Comparison of ENCODE assay signal across 8 cellular contexts in the genomic region with DNA sequence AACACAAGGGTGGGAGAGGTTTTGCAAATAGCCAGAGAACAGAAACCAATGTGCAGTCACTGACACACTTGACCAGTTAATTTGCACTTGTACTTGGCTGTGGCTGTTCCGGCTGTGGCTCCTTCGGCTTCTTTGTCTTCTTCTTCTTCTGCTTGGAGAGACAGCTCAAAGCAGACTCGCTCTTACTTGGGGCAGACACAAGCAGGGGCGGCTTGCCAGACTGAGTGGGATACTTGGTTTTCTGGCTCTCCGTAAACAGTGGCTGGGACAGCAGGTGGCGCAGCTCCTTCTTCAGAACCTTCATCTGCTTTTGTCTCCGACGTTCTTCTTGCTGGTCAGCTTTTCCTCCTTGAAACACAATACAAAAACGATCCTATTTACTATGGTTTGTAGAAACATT. TPM values are rescaled to one million over a fixed set of nuclear protein-coding genes. Genes with fewer than 3 reads are reported as not detected.
DNase-seq lines count a peak whose midpoint lies in the region; ATAC-seq, FAIRE-seq and TF ChIP-seq lines count a peak whose summit lies in the region.

No MANE protein-coding gene starts in this region.

- in situ Hi-C loops in K562 (cut with MboI): no loop called here

- TF ChIP-seq POLR2A in K562 (conservative IDR thresholded peaks at IDR 0.05) (no peak), GM18505 (IDR thresholded peaks at IDR 0.05; ENCODE audit: borderline replicate concordance, extremely low read depth, insufficient read depth, insufficient read length) (no peak)

- H3K36me3 Mint-ChIP-seq in activated naive CD4-positive, alpha-beta T cell treated with anti-CD3 and anti-CD28 coated beads, Interleukin-2, amount 50 U/mL, for 24 hours: peaks cover 26% of the 10 kb centered on the region
- peaks cover 50% of the 10 kb centered on the region for H3K36me3 Mint-ChIP-seq in type B pancreatic cell

- no peak for DNase-seq in activated naive CD4-positive, alpha-beta T cell (lab: John Stamatoyannopoulos, UW)
- DNase-seq in K562 (ENCODE audit: extremely low read depth in 1 of 4, low spot score in 3 of 4) (peak in 1 of 4 experiments; percentile 12), kidney glomerular epithelial cell (lab: John Stamatoyannopoulos, UW) (peak; percentile 12), type B pancreatic cell (ENCODE audit: extremely low spot score, unreplicated experiment) (peak; percentile 34), NCI-H1436 treated with DMSO at 0.1 percent for 48 hours (lab: John Stamatoyannopoulos, UW) (no peak)

- peak; percentile 38; the same call in 1 of the 3 replicates for ATAC-seq in K562
- no peak for ATAC-seq in GM18505 (IDR thresholded peaks at IDR 0.05; ENCODE audit: unreplicated experiment)
- ATAC-seq in HG03135 (IDR thresholded peaks at IDR 0.05; ENCODE audit: unreplicated experiment): no peak

- H3K27ac ChIP-seq in K562 (ENCODE audit: extremely low read depth, low read depth, low read length): no peak overlapping the region

- intact Hi-C loops in K562 (cut with micrococcal nuclease): no loop called here

- H3K27ac Mint-ChIP-seq in activated naive CD4-positive, alpha-beta T cell treated with anti-CD3 and anti-CD28 coated beads, Interleukin-2, amount 50 U/mL, for 24 hours: peak overlapping the region; percentile 47
- peak overlapping the region; percentile 40 for H3K27ac Mint-ChIP-seq in type B pancreatic cell

- no peak for TF ChIP-seq EP300 in K562 (IDR thresholded peaks at IDR 0.05; ENCODE audit: low read length)

- H3K4me1 Mint-ChIP-seq in activated naive CD4-positive, alpha-beta T cell treated with anti-CD3 and anti-CD28 coated beads, Interleukin-2, amount 50 U/mL, for 24 hours: peaks cover 12% of the 10 kb centered on the region
- peaks cover 18% of the 10 kb centered on the region for H3K4me1 Mint-ChIP-seq in type B pancreatic cell (ENCODE audit: unreplicated experiment)

- no peaks in the 10 kb centered on the region for H3K27me3 ChIP-seq in K562 (ENCODE audit: control insufficient read depth in 2 of 2, insufficient read depth in 2 of 2, low read length in 2 of 2)

- CTCF ChIA-PET in K562 (lab: Yijun Ruan, JAX; ENCODE audit: low intra/inter-chr PET ratio): interaction anchor here (1.7 kb wide), 1 partner anchor 85 kb away, joined by 14 read pairs; no protein-coding TSS in a partner anchor

- no peak overlapping the region for H3K4me2 ChIP-seq in K562 (ENCODE audit: insufficient read depth, low read length)

- H3K79me2 ChIP-seq in K562 (ENCODE audit: control insufficient read depth, insufficient read depth, low read length): no peaks in the 10 kb centered on the region

- no peak overlapping the region for H3K4me3 Mint-ChIP-seq in activated naive CD4-positive, alpha-beta T cell treated with anti-CD3 and anti-CD28 coated beads, Interleukin-2, amount 50 U/mL, for 24 hours
- H3K4me3 Mint-ChIP-seq in type B pancreatic cell: no peak overlapping the region

- H3K9me1 ChIP-seq in K562 (ENCODE audit: control insufficient read depth, insufficient read depth, low read length): no peaks in the 10 kb centered on the region

- H3K9ac ChIP-seq in K562 (ENCODE audit: insufficient read depth in 1 of 2, low read depth in 2 of 2, low read length in 2 of 2): no peak overlapping the region

- no peaks in the 10 kb centered on the region for H3K27me3 Mint-ChIP-seq in activated naive CD4-positive, alpha-beta T cell treated with anti-CD3 and anti-CD28 coated beads, Interleukin-2, amount 50 U/mL, for 24 hours
- H3K27me3 Mint-ChIP-seq in type B pancreatic cell: no peaks in the 10 kb centered on the region

- H3K9me3 ChIP-seq in K562 (replicated peaks; ENCODE audit: control insufficient read depth, insufficient read depth, low read depth, low read length): no peaks in the 10 kb centered on the region

- no peak for FAIRE-seq in K562 (lab: Jason Lieb, UNC)

- H3K36me3 ChIP-seq in K562 (ENCODE audit: control insufficient read depth, insufficient read depth, low read length): peaks cover 92% of the 10 kb centered on the region

- H4K20me1 ChIP-seq in K562 (replicated peaks; ENCODE audit: control insufficient read depth, insufficient read depth, low read length): no peaks in the 10 kb centered on the region

- peak in 1 of 3 experiments; percentile 27; a peak in 2 of 6 replicates for TF ChIP-seq CTCF in K562 (IDR thresholded peaks at IDR 0.05 in 2 of 3, conservative IDR thresholded peaks at IDR 0.05 in 1 of 3; ENCODE audit: insufficient read depth in 2 of 3, low read depth in 1 of 3, low read length in 3 of 3)
- peak; percentile 63 for TF ChIP-seq CTCF in type B pancreatic cell (conservative IDR thresholded peaks at IDR 0.05)

- H2AFZ ChIP-seq in K562 (ENCODE audit: low read depth, low read length): no peak overlapping the region

- H3K4me1 ChIP-seq in K562 (replicated peaks in 1 of 2; ENCODE audit: control insufficient read depth in 2 of 2, insufficient read depth in 2 of 2, low read length in 2 of 2): no peaks in the 10 kb centered on the region

- POLR2A ChIA-PET in K562 (lab: Yijun Ruan, JAX): no interaction called here

- H3K4me3 ChIP-seq in K562: no peak overlapping the region

- 83% methylated on average over 7 of the region's 9 CpGs for WGBS in K562 (ENCODE audit: insufficient coverage, low coverage, missing lambda C conversion rate)

- H3K9me3 Mint-ChIP-seq in activated naive CD4-positive, alpha-beta T cell treated with anti-CD3 and anti-CD28 coated beads, Interleukin-2, amount 50 U/mL, for 24 hours: no peaks in the 10 kb centered on the region
- H3K9me3 Mint-ChIP-seq in type B pancreatic cell: no peaks in the 10 kb centered on the region

- BruUV-seq in K562 (replicated peaks; lab: Mats Ljungman, UMichigan): TSS peak; percentile 11

- peak in 1 of 2 experiments; percentile 25; a peak in 1 of 4 replicates for TF ChIP-seq RAD21 in K562 (CRISPR knock-in tag; conservative IDR thresholded peaks at IDR 0.05 in 1 of 2, IDR thresholded peaks at IDR 0.05 in 1 of 2)

RNA-seq across cellular contexts. Expression of a gene that starts 25.0 kb away (rescaled TPM):
- total RNA-seq in K562 (2011; cell fraction: chromatin; rRNA removed; ENCODE audit: low replicate concordance): 0.12 and 0.72 TPM in 2 replicates
- total RNA-seq in K562 (2011; cell fraction: nucleolus; rRNA removed): 0.26 and 1.0 TPM in 2 replicates
- 0.22 and 0.38 TPM in 2 replicates for total RNA-seq in K562 (2011; cell fraction: nucleoplasm; rRNA removed)
- total RNA-seq in K562 (2014; rRNA removed) (0.23 and 0.24 TPM in 2 replicates), K562 (2014; rRNA removed; fragmentation: Illumina TruSeq; extraction: Trizol) (0.07 and 0.35 TPM in 2 replicates), K562 (2015; rRNA removed; fragmentation: Illumina TruSeq; extraction: Trizol) (0.11 and 0.15 TPM in 2 replicates), K562 (2021) (0.31 and 0.34 TPM in 2 replicates), type B pancreatic cell (ENCODE audit: low replicate concordance) (2.6 and 3.0 TPM in 2 replicates)
- polyA plus RNA-seq in K562 (2011; rRNA removed) (0.11 and 0.20 TPM in 2 replicates), K562 (2014; fragmentation: Illumina TruSeq; extraction: Trizol) (0.15 and 0.21 TPM in 2 replicates), K562 (2014; fragmentation: Nextera tagmentation; extraction: Ambion mirVana) (under 1 TPM; 0.01 to 0.08 TPM), K562 (2014; rRNA removed) (0.08 and 0.26 TPM in 2 replicates)
- polyA plus RNA-seq in K562 (2011; cell fraction: cytosol; rRNA removed): 0.09 and 0.12 TPM in 2 replicates
- polyA plus RNA-seq in K562 (2011; cell fraction: nucleus; rRNA removed): 0.18 and 0.33 TPM in 2 replicates
- 0.21 and 0.28 TPM in 2 replicates for polyA plus RNA-seq in K562 (2012)
- 0.18 and 0.46 TPM in 2 replicates for polyA minus RNA-seq in K562 (2011; rRNA and poly(A)+ RNA removed)
- 0.67 TPM in 1 of 2 replicates, not detected in the other for polyA minus RNA-seq in K562 (2011; cell fraction: cytosol; rRNA and poly(A)+ RNA removed)
- polyA minus RNA-seq in K562 (2011; cell fraction: nucleus; rRNA and poly(A)+ RNA removed): 0.22 and 0.40 TPM in 2 replicates

RNA-seq across cellular contexts. Expression of a gene that starts 29.9 kb away (rescaled TPM):
- total RNA-seq in K562 (2011; cell fraction: chromatin; rRNA removed; ENCODE audit: low replicate concordance): 39.3 and 70.0 TPM in 2 replicates
- total RNA-seq in K562 (2011; cell fraction: nucleolus; rRNA removed): 36.2 TPM in 2 replicates
- 33.4 and 34.7 TPM in 2 replicates for total RNA-seq in K562 (2011; cell fraction: nucleoplasm; rRNA removed)
- 98.3 and 104 TPM in 2 replicates for total RNA-seq in K562 (2014; rRNA removed)
- 129 and 139 TPM in 2 replicates for total RNA-seq in K562 (2014; rRNA removed; fragmentation: Illumina TruSeq; extraction: Trizol)
- 122 and 125 TPM in 2 replicates for total RNA-seq in K562 (2015; rRNA removed; fragmentation: Illumina TruSeq; extraction: Trizol)
- total RNA-seq in K562 (2021): 118 and 127 TPM in 2 replicates
- 95.7 and 98.6 TPM in 2 replicates for polyA plus RNA-seq in K562 (2011; rRNA removed)
- polyA plus RNA-seq in K562 (2011; cell fraction: cytosol; rRNA removed): 61.5 and 65.0 TPM in 2 replicates
- 76.7 and 77.4 TPM in 2 replicates for polyA plus RNA-seq in K562 (2011; cell fraction: nucleus; rRNA removed)
- polyA plus RNA-seq in K562 (2012): 67.1 and 89.1 TPM in 2 replicates
- polyA plus RNA-seq in K562 (2014; fragmentation: Illumina TruSeq; extraction: Trizol): 139 and 175 TPM in 2 replicates
- 100 to 1,000 TPM in 1 of 2 experiments, 10 to 100 TPM in 1; 95.1 to 136 TPM for polyA plus RNA-seq in K562 (2014; fragmentation: Nextera tagmentation; extraction: Ambion mirVana)
- polyA plus RNA-seq in K562 (2014; rRNA removed): 67.4 and 82.4 TPM in 2 replicates
- 102 and 114 TPM in 2 replicates for polyA minus RNA-seq in K562 (2011; rRNA and poly(A)+ RNA removed)
- polyA minus RNA-seq in K562 (2011; cell fraction: cytosol; rRNA and poly(A)+ RNA removed): 32.5 and 54.1 TPM in 2 replicates
- polyA minus RNA-seq in K562 (2011; cell fraction: nucleus; rRNA and poly(A)+ RNA removed): 28.8 and 48.1 TPM in 2 replicates
- 127 and 156 TPM in 2 replicates for total RNA-seq in type B pancreatic cell (ENCODE audit: low replicate concordance)

RNA-seq across cellular contexts. Expression of a gene that starts 30.0 kb away (rescaled TPM):
- 24.1 and 32.5 TPM in 2 replicates for total RNA-seq in K562 (2011; cell fraction: chromatin; rRNA removed; ENCODE audit: low replicate concordance)
- 33.0 and 35.5 TPM in 2 replicates for total RNA-seq in K562 (2011; cell fraction: nucleolus; rRNA removed)
- total RNA-seq in K562 (2011; cell fraction: nucleoplasm; rRNA removed): 30.1 and 34.7 TPM in 2 replicates
- total RNA-seq in K562 (2014; rRNA removed) (20.3 and 24.6 TPM in 2 replicates), K562 (2014; rRNA removed; fragmentation: Illumina TruSeq; extraction: Trizol) (13.8 and 19.7 TPM in 2 replicates), K562 (2015; rRNA removed; fragmentation: Illumina TruSeq; extraction: Trizol) (17.6 and 17.8 TPM in 2 replicates), K562 (2021) (20.2 and 23.8 TPM in 2 replicates), type B pancreatic cell (ENCODE audit: low replicate concordance) (15.6 and 36.8 TPM in 2 replicates)
- polyA plus RNA-seq in K562 (2011; rRNA removed) (28.0 and 31.9 TPM in 2 replicates), K562 (2014; fragmentation: Illumina TruSeq; extraction: Trizol) (14.5 and 19.3 TPM in 2 replicates), K562 (2014; fragmentation: Nextera tagmentation; extraction: Ambion mirVana) (10 to 100 TPM; 22.8 to 28.0 TPM), K562 (2014; rRNA removed) (25.0 and 25.6 TPM in 2 replicates)
- 35.9 TPM in 2 replicates for polyA plus RNA-seq in K562 (2011; cell fraction: cytosol; rRNA removed)
- 50.2 and 57.1 TPM in 2 replicates for polyA plus RNA-seq in K562 (2011; cell fraction: nucleus; rRNA removed)
- polyA plus RNA-seq in K562 (2012): 23.6 and 32.5 TPM in 2 replicates
- polyA minus RNA-seq in K562 (2011; rRNA and poly(A)+ RNA removed): 4.8 and 7.3 TPM in 2 replicates
- 3.3 and 5.8 TPM in 2 replicates for polyA minus RNA-seq in K562 (2011; cell fraction: cytosol; rRNA and poly(A)+ RNA removed)
- polyA minus RNA-seq in K562 (2011; cell fraction: nucleus; rRNA and poly(A)+ RNA removed): 6.5 and 11.7 TPM in 2 replicates

RNA-seq across cellular contexts. Expression of a gene that starts 54.0 kb away (rescaled TPM):
- total RNA-seq in K562 (2011; cell fraction: chromatin; rRNA removed; ENCODE audit: low replicate concordance): not detected in 2 replicates
- total RNA-seq in K562 (2011; cell fraction: nucleolus; rRNA removed): not detected in 2 replicates
- not detected in 2 replicates for total RNA-seq in K562 (2011; cell fraction: nucleoplasm; rRNA removed)
- total RNA-seq in K562 (2014; rRNA removed): not detected in 2 replicates
- not detected in 2 replicates for total RNA-seq in K562 (2014; rRNA removed; fragmentation: Illumina TruSeq; extraction: Trizol)
- not detected in 2 replicates for total RNA-seq in K562 (2015; rRNA removed; fragmentation: Illumina TruSeq; extraction: Trizol)
- not detected in 2 replicates for total RNA-seq in K562 (2021)
- not detected in 2 replicates for polyA plus RNA-seq in K562 (2011; rRNA removed)
- not detected in 2 replicates for polyA plus RNA-seq in K562 (2011; cell fraction: cytosol; rRNA removed)
- polyA plus RNA-seq in K562 (2011; cell fraction: nucleus; rRNA removed): not detected in 2 replicates
- not detected in 2 replicates for polyA plus RNA-seq in K562 (2012)
- polyA plus RNA-seq in K562 (2014; fragmentation: Illumina TruSeq; extraction: Trizol): not detected in 2 replicates
- polyA plus RNA-seq in K562 (2014; fragmentation: Nextera tagmentation; extraction: Ambion mirVana): not detected
- polyA plus RNA-seq in K562 (2014; rRNA removed): not detected in 2 replicates
- not detected in 2 replicates for polyA minus RNA-seq in K562 (2011; rRNA and poly(A)+ RNA removed)
- not detected in 2 replicates for polyA minus RNA-seq in K562 (2011; cell fraction: cytosol; rRNA and poly(A)+ RNA removed)
- not detected in 2 replicates for polyA minus RNA-seq in K562 (2011; cell fraction: nucleus; rRNA and poly(A)+ RNA removed)
- total RNA-seq in type B pancreatic cell (ENCODE audit: low replicate concordance): not detected in 2 replicates

RNA-seq across cellular contexts. Expression of a gene that starts 59.4 kb away (rescaled TPM):
- total RNA-seq in K562 (2011; cell fraction: chromatin; rRNA removed; ENCODE audit: low replicate concordance): 2.0 and 2.4 TPM in 2 replicates
- 2.2 and 2.9 TPM in 2 replicates for total RNA-seq in K562 (2011; cell fraction: nucleolus; rRNA removed)
- 3.8 and 4.0 TPM in 2 replicates for total RNA-seq in K562 (2011; cell fraction: nucleoplasm; rRNA removed)
- total RNA-seq in K562 (2014; rRNA removed) (0.45 and 0.98 TPM in 2 replicates), K562 (2014; rRNA removed; fragmentation: Illumina TruSeq; extraction: Trizol) (0.95 and 1.1 TPM in 2 replicates), K562 (2015; rRNA removed; fragmentation: Illumina TruSeq; extraction: Trizol) (1.6 and 1.8 TPM in 2 replicates), K562 (2021) (1.0 and 1.3 TPM in 2 replicates), type B pancreatic cell (ENCODE audit: low replicate concordance) (12.6 and 15.5 TPM in 2 replicates)
- polyA plus RNA-seq in K562 (2011; rRNA removed) (2.0 TPM in 2 replicates), K562 (2014; fragmentation: Illumina TruSeq; extraction: Trizol) (0.19 and 1.2 TPM in 2 replicates), K562 (2014; fragmentation: Nextera tagmentation; extraction: Ambion mirVana) (1 to 10 TPM; 2.4 to 3.4 TPM), K562 (2014; rRNA removed) (0.89 TPM in 1 of 2 replicates, not detected in the other)
- polyA plus RNA-seq in K562 (2011; cell fraction: cytosol; rRNA removed): 4.1 and 8.7 TPM in 2 replicates
- polyA plus RNA-seq in K562 (2011; cell fraction: nucleus; rRNA removed): 4.0 and 5.2 TPM in 2 replicates
- 1.8 and 4.7 TPM in 2 replicates for polyA plus RNA-seq in K562 (2012)
- 0.28 and 0.39 TPM in 2 replicates for polyA minus RNA-seq in K562 (2011; rRNA and poly(A)+ RNA removed)
- polyA minus RNA-seq in K562 (2011; cell fraction: cytosol; rRNA and poly(A)+ RNA removed): not detected in 2 replicates
- 1.1 and 2.0 TPM in 2 replicates for polyA minus RNA-seq in K562 (2011; cell fraction: nucleus; rRNA and poly(A)+ RNA removed)

Comparison
In these comparisons a context has a peak if more than half of its experiments do, and no peak if none do; other contexts are left out.
1. DNase-seq: peak in kidney glomerular epithelial cell (single experiment) and type B pancreatic cell (single experiment); none in activated naive CD4-positive, alpha-beta T cell (0 of 4) and NCI-H1436 treated with DMSO at 0.1 percent for 48 hours (single experiment).